11 cellular contexts compared by ENCODE assay signal in genomic region chr1:27010226-27010994, GRCh38. TPM values are rescaled to one million over a fixed set of nuclear protein-coding genes. Genes with fewer than 3 reads are reported as not detected.
A peak's percentile ranks its signal among the peaks of the same experiment; 100 is the strongest.
DNase-seq lines count a peak whose midpoint lies in the region; ATAC-seq and TF ChIP-seq lines count a peak whose summit lies in the region.
"Had no signal": no experiment of that assay in that cellular context is flagged by ENCODE, and none has a peak within 500 bp of the region (broad histone marks: within the 10 kb centered on the region; RNA-seq: fewer than 3 reads in every experiment).

No MANE protein-coding gene starts in this region.

- POLR2A ChIA-PET in activated CD4-positive, alpha-beta T cell treated with anti-CD3 and anti-CD28 coated beads for 36 hours (lab: Charles Lee), result no interaction called here

- H3K4me3 ChIP-seq in colonic mucosa, result no peak overlapping the region
- H3K4me3 ChIP-seq in mesenchymal stem cell (ENCODE audit: insufficient read depth in 1 of 2, low read depth in 1 of 2, low read length in 2 of 2), result no peak overlapping the region
- peak overlapping the region in 3 of 4 donors; percentile 27 to 51 (median 42) for H3K4me3 ChIP-seq in transverse colon

- H3K79me1 ChIP-seq in mesenchymal stem cell (replicated peaks; ENCODE audit: low read length, poor library complexity, severe bottlenecking), result peaks cover 7% of the 10 kb centered on the region

- peak overlapping the region; percentile 11 for H3K4me2 ChIP-seq in mesenchymal stem cell (ENCODE audit: low read length, poor library complexity, severe bottlenecking)

- no peak for TF ChIP-seq CTCF in colonic mucosa (IDR thresholded peaks at IDR 0.05)
- TF ChIP-seq CTCF in transverse colon (IDR thresholded peaks at IDR 0.05), result no peak

- H3K27me3 ChIP-seq in colonic mucosa, result no peaks in the 10 kb centered on the region
- H3K27me3 ChIP-seq in mesenchymal stem cell (ENCODE audit: control insufficient read depth in 1 of 2, insufficient read depth in 1 of 2, low read length in 2 of 2), result no peaks in the 10 kb centered on the region
- H3K27me3 ChIP-seq in transverse colon, result no peaks in the 10 kb centered on the region

- CTCF ChIA-PET in activated CD4-positive, alpha-beta T cell treated with anti-CD3 and anti-CD28 coated beads for 36 hours (lab: Charles Lee), result no interaction called here

- intact Hi-C loops in colonic mucosa (cut with DNase I), result no loop called here
- intact Hi-C loops in transverse colon (cut with DNase I; ENCODE audit: low total_unique reads), result no loop called here
- intact Hi-C loops in activated CD4-positive, alpha-beta T cell treated with anti-CD3 and anti-CD28 coated beads for 36 hours (cut with DNase I, micrococcal nuclease), result no loop called here

- DNase-seq in M059J (ENCODE audit: low read depth), result peak; percentile 41
- DNase-seq in colonic mucosa, result no peak
- DNase-seq in mesenchymal stem cell, result no peak
- DNase-seq in transverse colon, result no peak
- no peak for DNase-seq in COLO668 (lab: John Stamatoyannopoulos, UW; ENCODE audit: unreplicated experiment)
- DNase-seq in activated CD4-positive, alpha-beta T cell treated with anti-CD3 and anti-CD28 coated beads for 36 hours, result no peak
- DNase-seq: amygdala, DND-41, NCI-H510A treated with DMSO at 0.1 percent for 48 hours had no signal

- TF ChIP-seq EP300 in transverse colon (IDR thresholded peaks at IDR 0.05; ENCODE audit: low read depth), result no peak

- H3K27me3 Mint-ChIP-seq in activated CD4-positive, alpha-beta T cell treated with anti-CD3 and anti-CD28 coated beads for 36 hours, result peaks cover 23% of the 10 kb centered on the region

- no peak overlapping the region for H2BK5ac ChIP-seq in mesenchymal stem cell (ENCODE audit: low read depth, low read length, poor library complexity, severe bottlenecking)

- H4K8ac ChIP-seq in mesenchymal stem cell (ENCODE audit: low read length), result peak overlapping the region; percentile 56

- peak overlapping the region; percentile 45 for H2AK5ac ChIP-seq in mesenchymal stem cell (ENCODE audit: low read length, severe bottlenecking)

- H3K18ac ChIP-seq in mesenchymal stem cell (ENCODE audit: low read depth in 1 of 2, low read length in 2 of 2), result peak overlapping the region; percentile 47 to 89

- H3K14ac ChIP-seq in mesenchymal stem cell (ENCODE audit: low read length in 2 of 2), result no peak overlapping the region

- H2BK15ac ChIP-seq in mesenchymal stem cell (ENCODE audit: low read depth, poor library complexity, severe bottlenecking), result no peak overlapping the region

- H3K23ac ChIP-seq in mesenchymal stem cell (ENCODE audit: low read length in 2 of 2), result no peak overlapping the region

- WGBS in mesenchymal stem cell, result 86% methylated on average over 4 of the region's 5 CpGs
- WGBS in transverse colon (ENCODE audit: low coverage in 1 of 2), 2 donors, result 49% methylated on average over 4 of the region's 5 CpGs; no CpG with 5 or more reads in 1 of the 2 donors

- no peaks in the 10 kb centered on the region for H3K9me3 Mint-ChIP-seq in activated CD4-positive, alpha-beta T cell treated with anti-CD3 and anti-CD28 coated beads for 36 hours (ENCODE audit: low read depth)
- H3K9me3 Mint-ChIP-seq: nephron had no signal

- H3K36me3 ChIP-seq in colonic mucosa (no peaks in the 10 kb centered on the region), mesenchymal stem cell (ENCODE audit: control insufficient read depth in 1 of 2, insufficient read depth in 2 of 2, low read depth in 1 of 2, low read length in 2 of 2) (peaks cover 0 to 13% of the 10 kb centered on the region in 2 experiments), transverse colon (no peaks in the 10 kb centered on the region)

- H3K36me3 Mint-ChIP-seq in activated CD4-positive, alpha-beta T cell treated with anti-CD3 and anti-CD28 coated beads for 36 hours (ENCODE audit: low read depth), result no peaks in the 10 kb centered on the region

- no peak overlapping the region for H3K27ac Mint-ChIP-seq in activated CD4-positive, alpha-beta T cell treated with anti-CD3 and anti-CD28 coated beads for 36 hours

- H3K9ac ChIP-seq in colonic mucosa (ENCODE audit: low read depth in 2 of 2, low read length in 2 of 2), result no peak overlapping the region
- peak overlapping the region; percentile 1 for H3K9ac ChIP-seq in mesenchymal stem cell (ENCODE audit: low read length)

- no peak for TF ChIP-seq POLR2A in transverse colon (IDR thresholded peaks at IDR 0.05)

- peak overlapping the region; percentile 70 for H4K91ac ChIP-seq in mesenchymal stem cell (ENCODE audit: low read length)

- peaks cover 4% of the 10 kb centered on the region for H3K4me1 Mint-ChIP-seq in activated CD4-positive, alpha-beta T cell treated with anti-CD3 and anti-CD28 coated beads for 36 hours

- peak overlapping the region in 1 of 2 experiments; percentile 57 for H2BK12ac ChIP-seq in mesenchymal stem cell (ENCODE audit: low read length in 2 of 2)

- in situ Hi-C loops in transverse colon (cut with MboI; ENCODE audit: low pct_ligation_motif_present in 1 of 4, low pct_unique_long_range_greater_than_20kb in 1 of 4, low sequenced_read_pairs in 3 of 4), result no loop called here

- H3K4ac ChIP-seq in mesenchymal stem cell (ENCODE audit: low read depth in 1 of 2, low read length in 2 of 2), result peak overlapping the region in 1 of 2 experiments; percentile 76

- H3K9me3 ChIP-seq in colonic mucosa, result no peaks in the 10 kb centered on the region
- H3K9me3 ChIP-seq in mesenchymal stem cell (ENCODE audit: control insufficient read depth, low read length), result no peaks in the 10 kb centered on the region
- H3K9me3 ChIP-seq in transverse colon, result no peaks in the 10 kb centered on the region

- H2AFZ ChIP-seq in mesenchymal stem cell (ENCODE audit: low read depth, low read length), result no peak overlapping the region

- H3K4me1 ChIP-seq in colonic mucosa (peaks cover 4% of the 10 kb centered on the region), mesenchymal stem cell (ENCODE audit: control insufficient read depth, insufficient read depth, low read depth, low read length) (peaks cover 48% of the 10 kb centered on the region), transverse colon (peaks cover 15 to 42% (median 25%) of the 10 kb centered on the region in 4 donors)

- H2BK120ac ChIP-seq in mesenchymal stem cell (ENCODE audit: low read depth, low read length), result no peak overlapping the region

- H3K27ac ChIP-seq in colonic mucosa (peak overlapping the region; percentile 36), mesenchymal stem cell (ENCODE audit: low read length, poor library complexity, severe bottlenecking) (peak overlapping the region; percentile 46), transverse colon (peak overlapping the region; percentile 80 to 89 (median 83))

- no peak overlapping the region for H3K4me3 Mint-ChIP-seq in activated CD4-positive, alpha-beta T cell treated with anti-CD3 and anti-CD28 coated beads for 36 hours

- no peak for ATAC-seq in activated CD4-positive, alpha-beta T cell treated with anti-CD3 and anti-CD28 coated beads for 36 hours
- no peak for ATAC-seq in GM19395 (IDR thresholded peaks at IDR 0.05; ENCODE audit: unreplicated experiment)

RNA-seq across cellular contexts. Expression of gene TENT5B, which starts 2.2 kb away (rescaled TPM):
- total RNA-seq in M059J (2014; rRNA removed; shearing (Covaris generic)), result 7.1 and 8.7 TPM in 2 replicates
- 1 to 10 TPM; 1.0 to 3.8 TPM for total RNA-seq in colonic mucosa
- 3.1 TPM for polyA plus RNA-seq in mesenchymal stem cell (2013, experiment 1 of 2)
- 2.7 TPM for polyA plus RNA-seq in mesenchymal stem cell (2013, experiment 2 of 2)
- 10 to 100 TPM in 1 of 4 donors, 1 to 10 TPM in 3; 5.2 to 22.5 (median 8.3) TPM for total RNA-seq in transverse colon
- total RNA-seq in activated CD4-positive, alpha-beta T cell treated with anti-CD3 and anti-CD28 coated beads for 36 hours, result not detected

RNA-seq across cellular contexts. Expression of gene TRNP1, which starts 16.9 kb away (rescaled TPM):
- 3.9 and 11.6 TPM in 2 replicates for total RNA-seq in M059J (2014; rRNA removed; shearing (Covaris generic))
- total RNA-seq in colonic mucosa (1 to 10 TPM; 2.5 to 2.7 TPM), transverse colon (1 to 10 TPM in 2 of 4 donors, under 1 TPM in 1, not detected in 1; 0.80 to 4.1 (median 2.3) TPM)
- polyA plus RNA-seq in mesenchymal stem cell (2013, experiment 1 of 2), result 65.7 TPM
- polyA plus RNA-seq in mesenchymal stem cell (2013, experiment 2 of 2), result 64.6 TPM
- total RNA-seq in activated CD4-positive, alpha-beta T cell treated with anti-CD3 and anti-CD28 coated beads for 36 hours, result under 1 TPM; 0.62 to 0.69 TPM

RNA-seq across cellular contexts. Expression of gene KDF1, which starts 50.1 kb away (rescaled TPM):
- total RNA-seq in M059J (2014; rRNA removed; shearing (Covaris generic)), result not detected in 2 replicates
- total RNA-seq in colonic mucosa (10 to 100 TPM; 23.2 to 27.3 TPM), transverse colon (10 to 100 TPM; 11.6 to 36.2 (median 29.8) TPM)
- polyA plus RNA-seq in mesenchymal stem cell (2013, experiment 1 of 2), result 0.35 TPM
- 0.38 TPM for polyA plus RNA-seq in mesenchymal stem cell (2013, experiment 2 of 2)
- under 1 TPM; 0.30 to 0.39 TPM for total RNA-seq in activated CD4-positive, alpha-beta T cell treated with anti-CD3 and anti-CD28 coated beads for 36 hours

Comparison
In these comparisons a context has a peak if more than half of its experiments do, and no peak if none do; other contexts are left out.
1. H3K4me3 ChIP-seq: peak in transverse colon (3 of 4); none in colonic mucosa (single experiment) and mesenchymal stem cell (0 of 2).
2. RNA of gene KDF1, which starts 50.1 kb away (total RNA-seq): 11.6 to 36.2 TPM in transverse colon and 23.2 to 27.3 TPM in colonic mucosa; 0.30 to 0.39 TPM in activated CD4-positive, alpha-beta T cell treated with anti-CD3 and anti-CD28 coated beads for 36 hours and not detected in M059J; every median in the first group is over 4 times any median in the second.
3. Peak in every context shown above with its lines, with median percentiles within 50 percentile points of each other: H3K27ac ChIP-seq.